Comparison of ENCODE assay signal across 8 cellular contexts in genomic region chr4:15231265-15232091, GRCh38.
DNase-seq lines count a peak whose midpoint lies in the region; ATAC-seq and TF ChIP-seq lines count a peak whose summit lies in the region.

No MANE protein-coding gene starts in this region.

- H3K4me3 ChIP-seq in HL-60 (replicated peaks; ENCODE audit: insufficient read depth, low read length) (no peak overlapping the region), PC-3 (ENCODE audit: low read length) (no peak overlapping the region), fibroblast of mammary gland (ENCODE audit: control insufficient read depth, low read depth, low read length) (no peak overlapping the region), stomach (no peak overlapping the region)

- no peaks in the 10 kb centered on the region for H3K27me3 ChIP-seq in HL-60 (ENCODE audit: insufficient read depth, poor library complexity, severe bottlenecking)
- no peaks in the 10 kb centered on the region for H3K27me3 ChIP-seq in PC-3 (ENCODE audit: low read length)
- H3K27me3 ChIP-seq in stomach, result no peaks in the 10 kb centered on the region

- no peaks in the 10 kb centered on the region for H3K36me3 Mint-ChIP-seq in activated T-cell treated with anti-CD3 and anti-CD28 coated beads, Interleukin-2, amount 50 U/mL, for 24 hours (ENCODE audit: low read depth)
- H3K36me3 Mint-ChIP-seq in neural crest cell (ENCODE audit: low read depth), result no peaks in the 10 kb centered on the region

- POLR2A ChIA-PET in PC-3 (lab: Charles Lee; ENCODE audit: unreplicated experiment), result interaction anchor here (0.5 kb wide), 1 partner anchor 1395 kb away, joined by 7 read pairs; no protein-coding TSS in a partner anchor

- intact Hi-C loops in PC-3 (cut with micrococcal nuclease) (loop anchor here (2.0 kb wide), 2 partner anchors 165 to 225 kb away; no protein-coding TSS in a partner anchor), stomach (cut with DNase I; ENCODE audit: low total_unique reads) (no loop called here)

- TF ChIP-seq POLR2A in stomach (IDR thresholded peaks at IDR 0.05), result no peak

- H3K4me2 ChIP-seq in PC-3 (ENCODE audit: low read length), result no peak overlapping the region

- H3K9me3 ChIP-seq in PC-3 (ENCODE audit: low read length) (no peaks in the 10 kb centered on the region), stomach (no peaks in the 10 kb centered on the region)

- no peak overlapping the region for H3K27ac Mint-ChIP-seq in activated T-cell treated with anti-CD3 and anti-CD28 coated beads, Interleukin-2, amount 50 U/mL, for 24 hours
- H3K27ac Mint-ChIP-seq in neural crest cell (ENCODE audit: unreplicated experiment), result no peak overlapping the region

- H3F3A ChIP-seq in PC-3 (ENCODE audit: low read length, unreplicated experiment), result peaks cover 2% of the 10 kb centered on the region

- TF ChIP-seq EP300 in stomach (IDR thresholded peaks at IDR 0.05), result no peak

- H3K4me1 Mint-ChIP-seq in activated T-cell treated with anti-CD3 and anti-CD28 coated beads, Interleukin-2, amount 50 U/mL, for 24 hours (ENCODE audit: low read depth), result peaks cover 35% of the 10 kb centered on the region
- peaks cover 18% of the 10 kb centered on the region for H3K4me1 Mint-ChIP-seq in neural crest cell

- CTCF ChIA-PET in PC-3 (lab: Charles Lee), result no interaction called here

- H3K4me1 ChIP-seq in PC-3 (ENCODE audit: insufficient read depth, low read length) (peaks cover 19% of the 10 kb centered on the region), stomach (peaks cover 0 to 35% (median 20%) of the 10 kb centered on the region in 4 donors)

- no peaks in the 10 kb centered on the region for H3K27me3 Mint-ChIP-seq in activated T-cell treated with anti-CD3 and anti-CD28 coated beads, Interleukin-2, amount 50 U/mL, for 24 hours
- H3K27me3 Mint-ChIP-seq in neural crest cell (ENCODE audit: low read depth), result no peaks in the 10 kb centered on the region

- 49 to 54% (median 52%) methylated on average over 8 of the region's 8 CpGs for WGBS in stomach, 5 donors

- no peaks in the 10 kb centered on the region for H3K79me2 ChIP-seq in PC-3 (ENCODE audit: low read length)

- H3K36me3 ChIP-seq in PC-3 (ENCODE audit: low read depth, low read length), result no peaks in the 10 kb centered on the region
- no peaks in the 10 kb centered on the region for H3K36me3 ChIP-seq in stomach

- ATAC-seq in GM19468 (IDR thresholded peaks at IDR 0.05; ENCODE audit: extremely low read depth, unreplicated experiment), result peak; percentile 79
- peak; percentile 62 for ATAC-seq in PC-3

- no peak overlapping the region for H2AFZ ChIP-seq in PC-3 (ENCODE audit: low read length)

- DNase-seq in D341Med (ENCODE audit: low spot score), result peak; percentile 67
- DNase-seq in HL-60 (ENCODE audit: low read depth in 1 of 2, low spot score in 1 of 2), result peak in 1 of 2 experiments; percentile 82
- peak; percentile 79 for DNase-seq in PC-3
- peak; percentile 70 for DNase-seq in activated T-cell treated with anti-CD3 and anti-CD28 coated beads, Interleukin-2, amount 50 U/mL, for 24 hours
- peak; percentile 88 for DNase-seq in fibroblast of mammary gland (ENCODE audit: low read depth)
- peak; percentile 71 for DNase-seq in neural crest cell (ENCODE audit: low read depth, low spot score)
- DNase-seq in stomach, result peak; percentile 76

- BruUV-seq in PC-3 (replicated peaks; lab: Mats Ljungman, UMichigan), result no TSS peak

- no peak overlapping the region for H3K27ac ChIP-seq in HL-60 (replicated peaks)
- no peak overlapping the region for H3K27ac ChIP-seq in PC-3 (ENCODE audit: low read length)
- H3K27ac ChIP-seq in stomach, result peak overlapping the region in 1 of 5 donors; percentile 56

- H3K9me2 ChIP-seq in PC-3 (replicated peaks; ENCODE audit: low read length), result no peaks in the 10 kb centered on the region

- no peak overlapping the region for H3K9ac ChIP-seq in PC-3 (ENCODE audit: low read length)

- H3K9me3 Mint-ChIP-seq in activated T-cell treated with anti-CD3 and anti-CD28 coated beads, Interleukin-2, amount 50 U/mL, for 24 hours, result no peaks in the 10 kb centered on the region
- H3K9me3 Mint-ChIP-seq in neural crest cell, result no peaks in the 10 kb centered on the region

- no peaks in the 10 kb centered on the region for H4K20me1 ChIP-seq in PC-3 (ENCODE audit: low read length)

- TF ChIP-seq CTCF in HL-60 (IDR thresholded peaks at IDR 0.05; ENCODE audit: insufficient read depth, low read length) (peak; percentile 67), PC-3 (conservative IDR thresholded peaks at IDR 0.05; ENCODE audit: low read depth, low read length) (peak; percentile 80), fibroblast of mammary gland (conservative IDR thresholded peaks at IDR 0.05; ENCODE audit: control insufficient read depth, insufficient read depth, low read depth, low read length) (peak; percentile 79), neural crest cell (conservative IDR thresholded peaks at IDR 0.05) (peak; percentile 78), stomach (IDR thresholded peaks at IDR 0.05) (peak in 5 of 7 experiments; percentile 42 to 67 (median 58))

- H3K4me3 Mint-ChIP-seq in activated T-cell treated with anti-CD3 and anti-CD28 coated beads, Interleukin-2, amount 50 U/mL, for 24 hours, result no peak overlapping the region
- H3K4me3 Mint-ChIP-seq in neural crest cell, result no peak overlapping the region
